In the genomic region with DNA sequence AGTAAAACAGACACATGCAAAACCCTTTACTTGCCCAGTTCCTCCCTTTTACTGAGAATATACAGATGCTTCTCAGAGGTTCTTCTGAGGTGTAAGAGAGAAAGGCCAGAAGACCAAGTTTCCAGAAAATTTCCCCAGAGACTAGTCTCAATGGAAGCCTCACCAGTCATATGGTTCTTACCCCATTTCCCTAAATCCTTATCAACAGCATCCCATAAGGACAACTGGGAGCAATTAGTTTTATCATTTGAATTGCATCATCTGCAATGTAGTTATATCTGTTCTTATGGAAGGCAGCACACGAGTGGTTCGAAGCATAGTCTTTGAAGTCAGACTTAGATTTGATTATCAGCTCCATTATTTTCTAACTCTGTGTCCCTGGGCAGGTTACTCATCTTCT, we compare ENCODE assay signal across 24 cellular contexts.
"Had no signal": no experiment of that assay in that cellular context is flagged by ENCODE, and none has a peak within 500 bp of the region (broad histone marks: within the 10 kb centered on the region; RNA-seq: fewer than 3 reads in every experiment).

No MANE protein-coding gene starts in this region.

- H2AFZ ChIP-seq: hepatocyte had no signal

- H3K27me3 ChIP-seq: colonic mucosa, dorsolateral prefrontal cortex, esophagus muscularis mucosa, esophagus squamous epithelium, foreskin keratinocyte, gastrocnemius medialis, heart left ventricle, heart right ventricle, hepatocyte had no signal

- H3K9me3 ChIP-seq: colonic mucosa, esophagus muscularis mucosa, esophagus squamous epithelium, gastrocnemius medialis, heart left ventricle, heart right ventricle had no signal

- H3K4me2 ChIP-seq: hepatocyte had no signal

- H3K4me1 ChIP-seq: colonic mucosa, esophagus squamous epithelium, foreskin keratinocyte, gastrocnemius medialis, heart left ventricle, heart right ventricle had no signal

- ATAC-seq: effector memory CD8-positive, alpha-beta T cell; esophagus mucosa; foreskin keratinocyte; gastrocnemius medialis; heart left ventricle; heart right ventricle had no signal

- DNase-seq: colonic mucosa; cortex of kidney; dermis blood vessel endothelial cell; dorsolateral prefrontal cortex; effector CD4-positive, alpha-beta T cell; effector CD8-positive, alpha-beta T cell; effector memory CD4-positive, alpha-beta T cell; effector memory CD8-positive, alpha-beta T cell; endodermal cell; erythroblast; esophagus squamous epithelium; foreskin fibroblast; foreskin keratinocyte; foreskin melanocyte; gastrocnemius medialis; glutamatergic neuron; head of caudate nucleus; heart left ventricle; heart right ventricle had no signal

- H3K4me3 ChIP-seq: colonic mucosa, coronary artery, dorsolateral prefrontal cortex, esophagus muscularis mucosa, esophagus squamous epithelium, gastrocnemius medialis, heart left ventricle, heart right ventricle, hepatocyte had no signal

- H3K27ac ChIP-seq: colonic mucosa, coronary artery, dorsolateral prefrontal cortex, epithelial cell of prostate, esophagus muscularis mucosa, esophagus squamous epithelium, foreskin keratinocyte, gastrocnemius medialis, heart left ventricle, heart right ventricle, hepatocyte had no signal

- H3K36me3 ChIP-seq: colonic mucosa, esophagus muscularis mucosa, esophagus squamous epithelium, gastrocnemius medialis, heart left ventricle, heart right ventricle had no signal

- H3K79me2 ChIP-seq: hepatocyte had no signal
